14 cellular contexts compared by ENCODE assay signal in the genomic region with DNA sequence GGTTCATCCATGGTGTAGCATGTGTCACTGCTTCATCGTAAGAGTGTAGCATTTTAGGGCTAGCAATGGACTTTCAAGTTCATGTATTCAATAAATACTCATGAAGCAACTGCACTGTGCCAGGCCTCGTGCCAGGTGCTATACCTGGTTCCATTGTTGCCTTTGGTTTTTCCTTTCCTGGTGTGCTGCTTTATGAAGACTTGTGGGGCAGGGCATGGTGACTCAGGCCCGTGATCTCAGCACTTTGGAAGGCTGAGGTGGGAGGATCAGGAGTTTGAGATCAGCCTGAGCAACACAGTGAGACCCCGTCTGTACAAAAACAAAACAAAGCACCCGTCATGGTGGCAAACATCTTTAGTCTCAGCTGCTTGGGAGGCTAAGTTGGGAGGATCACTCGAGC. TPM values are rescaled to one million over a fixed set of nuclear protein-coding genes. Genes with fewer than 3 reads are reported as not detected.
A peak's percentile ranks its signal among the peaks of the same experiment; 100 is the strongest.
DNase-seq lines count a peak whose midpoint lies in the region; ATAC-seq and TF ChIP-seq lines count a peak whose summit lies in the region.
"Had no signal": no experiment of that assay in that cellular context is flagged by ENCODE, and none has a peak within 500 bp of the region (broad histone marks: within the 10 kb centered on the region; RNA-seq: fewer than 3 reads in every experiment).

No MANE protein-coding gene starts in this region.

- H2AK5ac ChIP-seq in H9 (ENCODE audit: insufficient read length, low read length), result no peak overlapping the region

- no peak overlapping the region for H2BK120ac ChIP-seq in H9 (ENCODE audit: low read depth, low read length, poor library complexity, severe bottlenecking)

- H2BK20ac ChIP-seq in H9 (ENCODE audit: low read depth, low read length, poor library complexity, severe bottlenecking), result no peak overlapping the region

- peaks cover 8 to 15% of the 10 kb centered on the region in 2 donors for H3K27me3 Mint-ChIP-seq in stimulated activated naive B cell treated with anti-CD40 and anti-IgM and Interleukin-4, amounts not matched to agents 10 μg/mL and 1 μg/mL and 100 μg/mL, for 72 hours
- peaks cover 2% of the 10 kb centered on the region; the same call in 1 of the 2 replicates for H3K27me3 Mint-ChIP-seq in H9 (ENCODE audit: low read depth)
- H3K27me3 Mint-ChIP-seq: activated CD8-positive, alpha-beta T cell treated with anti-CD3 and anti-CD28 coated beads for 36 hours had no signal

- H3K14ac ChIP-seq in H9 (ENCODE audit: insufficient read depth, low read length), result no peak overlapping the region

- DNase-seq in AG10803 (ENCODE audit: low read depth) (peak; percentile 34), LHCN-M2 (ENCODE audit: low read depth) (peak; percentile 65), brain microvascular endothelial cell (peak; percentile 74), iris pigment epithelial cell (ENCODE audit: low read depth) (peak; percentile 84), H9 (no peak), NCI-H1436 treated with DMSO at 0.1 percent for 48 hours (lab: John Stamatoyannopoulos, UW) (no peak)
- no peak for DNase-seq in stimulated activated effector memory CD8-positive, alpha-beta T cell treated with anti-CD3 and anti-CD28 coated beads, Interleukin-12 subunit alpha, Interleukin-12 subunit beta, amount 100 ng/mL, for 72 hours (ENCODE audit: low spot score in 2 of 2)
- DNase-seq in stimulated activated naive B cell treated with anti-CD40 and anti-IgM and Interleukin-4, amounts not matched to agents 10 μg/mL and 1 μg/mL and 100 μg/mL, for 72 hours, result no peak
- DNase-seq: activated CD8-positive, alpha-beta T cell treated with anti-CD3 and anti-CD28 coated beads for 36 hours; activated effector memory CD4-positive, alpha-beta T cell treated with anti-CD3 and anti-CD28 coated beads, Interleukin-2, amount 50 U/mL, for 16 hours; anterior cingulate cortex; NK-92 treated with Interleukin-12 subunit alpha and Interleukin-12 subunit beta, amount 100 ng/mL, for 24 hours had no signal

- in situ Hi-C loops in brain microvascular endothelial cell (cut with HindIII; ENCODE audit: low pct_ligation_motif_present, low sequenced_read_pairs), result no loop called here

- H3K27ac Mint-ChIP-seq in stimulated activated effector memory CD8-positive, alpha-beta T cell treated with anti-CD3 and anti-CD28 coated beads, Interleukin-12 subunit alpha, Interleukin-12 subunit beta, amount 100 ng/mL, for 72 hours, result no peak overlapping the region
- no peak overlapping the region for H3K27ac Mint-ChIP-seq in stimulated activated naive B cell treated with anti-CD40 and anti-IgM and Interleukin-4, amounts not matched to agents 10 μg/mL and 1 μg/mL and 100 μg/mL, for 72 hours
- no peak overlapping the region for H3K27ac Mint-ChIP-seq in H9
- H3K27ac Mint-ChIP-seq: activated CD8-positive, alpha-beta T cell treated with anti-CD3 and anti-CD28 coated beads for 36 hours had no signal

- no peaks in the 10 kb centered on the region for H3K79me2 ChIP-seq in H9 (ENCODE audit: insufficient read depth, low read length)

- no peak overlapping the region for H2AFZ ChIP-seq in H9 (ENCODE audit: low read length)

- H3K4me2 ChIP-seq in H9 (ENCODE audit: insufficient read depth, insufficient read length, low read length), result no peak overlapping the region

- TF ChIP-seq CTCF in AG10803 (conservative IDR thresholded peaks at IDR 0.05; ENCODE audit: low read length), result no peak
- no peak for TF ChIP-seq CTCF in brain microvascular endothelial cell (IDR thresholded peaks at IDR 0.05; ENCODE audit: low read depth, low read length, missing control alignments)
- no peak for TF ChIP-seq CTCF in H9 (conservative IDR thresholded peaks at IDR 0.05)

- H3K23ac ChIP-seq in H9 (ENCODE audit: insufficient read length, low read depth, low read length), result no peak overlapping the region

- no peak overlapping the region for H3K18ac ChIP-seq in H9 (ENCODE audit: insufficient read length, low read depth, low read length)

- WGBS in H9 (ENCODE audit: extremely low coverage, insufficient read length, low lambda C conversion rate), result no CpG with 5 or more reads among the region's 6 CpGs

- H3K36me3 ChIP-seq in brain microvascular endothelial cell (replicated peaks), result no peaks in the 10 kb centered on the region
- H3K36me3 ChIP-seq: gastroesophageal sphincter had no signal

- no peak overlapping the region for H3K4ac ChIP-seq in H9 (ENCODE audit: low read depth, low read length)

- no peak overlapping the region for H4K91ac ChIP-seq in H9 (ENCODE audit: insufficient read length, low read depth, low read length)

- H3K4me1 ChIP-seq in H9 (ENCODE audit: insufficient read depth, low read length), result no peaks in the 10 kb centered on the region
- H3K4me1 ChIP-seq: gastroesophageal sphincter had no signal

- H3K9ac ChIP-seq in H9 (ENCODE audit: extremely low read depth, insufficient read length, low read length), result no peak overlapping the region

- no peak overlapping the region for H2BK12ac ChIP-seq in H9 (ENCODE audit: insufficient read length, low read depth, low read length)

- H3K4me3 ChIP-seq in AG10803 (ENCODE audit: low read length) (no peak overlapping the region), brain microvascular endothelial cell (ENCODE audit: low read depth, low read length) (no peak overlapping the region)
- H3K4me3 ChIP-seq: gastroesophageal sphincter had no signal

- H3K4me3 Mint-ChIP-seq in stimulated activated effector memory CD8-positive, alpha-beta T cell treated with anti-CD3 and anti-CD28 coated beads, Interleukin-12 subunit alpha, Interleukin-12 subunit beta, amount 100 ng/mL, for 72 hours, result no peak overlapping the region
- H3K4me3 Mint-ChIP-seq in stimulated activated naive B cell treated with anti-CD40 and anti-IgM and Interleukin-4, amounts not matched to agents 10 μg/mL and 1 μg/mL and 100 μg/mL, for 72 hours, result no peak overlapping the region
- no peak overlapping the region for H3K4me3 Mint-ChIP-seq in H9
- H3K4me3 Mint-ChIP-seq: activated CD8-positive, alpha-beta T cell treated with anti-CD3 and anti-CD28 coated beads for 36 hours had no signal

- H4K20me1 ChIP-seq in H9 (ENCODE audit: control insufficient read depth, insufficient read depth, insufficient read length), result no peaks in the 10 kb centered on the region

- no peaks in the 10 kb centered on the region for H3K79me1 ChIP-seq in H9 (ENCODE audit: insufficient read depth, low read depth, low read length, poor library complexity, severe bottlenecking)

- no peak overlapping the region for H4K8ac ChIP-seq in H9 (replicated peaks; ENCODE audit: insufficient read length, low read depth, low read length)

- no peak overlapping the region for H4K5ac ChIP-seq in H9 (ENCODE audit: insufficient read length, low read depth, low read length)

- H3K23me2 ChIP-seq in H9 (ENCODE audit: insufficient read length, low read depth, low read length, poor library complexity, severe bottlenecking), result no peaks in the 10 kb centered on the region

- peaks cover 6% of the 10 kb centered on the region for H3K4me1 Mint-ChIP-seq in stimulated activated effector memory CD8-positive, alpha-beta T cell treated with anti-CD3 and anti-CD28 coated beads, Interleukin-12 subunit alpha, Interleukin-12 subunit beta, amount 100 ng/mL, for 72 hours
- no peaks in the 10 kb centered on the region for H3K4me1 Mint-ChIP-seq in stimulated activated naive B cell treated with anti-CD40 and anti-IgM and Interleukin-4, amounts not matched to agents 10 μg/mL and 1 μg/mL and 100 μg/mL, for 72 hours
- H3K4me1 Mint-ChIP-seq in H9, result no peaks in the 10 kb centered on the region; a peak in 1 of 4 replicates

- no peaks in the 10 kb centered on the region for H3K27me3 ChIP-seq in brain microvascular endothelial cell (replicated peaks)
- H3K27me3 ChIP-seq in H9 (ENCODE audit: insufficient read depth, low read length), result no peaks in the 10 kb centered on the region
- H3K27me3 ChIP-seq: gastroesophageal sphincter had no signal

- H3T11ph ChIP-seq in H9 (ENCODE audit: low read length), result no peak overlapping the region

- H3K36me3 Mint-ChIP-seq in stimulated activated effector memory CD8-positive, alpha-beta T cell treated with anti-CD3 and anti-CD28 coated beads, Interleukin-12 subunit alpha, Interleukin-12 subunit beta, amount 100 ng/mL, for 72 hours, result no peaks in the 10 kb centered on the region
- H3K36me3 Mint-ChIP-seq in stimulated activated naive B cell treated with anti-CD40 and anti-IgM and Interleukin-4, amounts not matched to agents 10 μg/mL and 1 μg/mL and 100 μg/mL, for 72 hours, result no peaks in the 10 kb centered on the region
- H3K36me3 Mint-ChIP-seq in H9 (ENCODE audit: insufficient read depth in 1 of 3, low read depth in 3 of 3), result no peaks in the 10 kb centered on the region; a peak in 1 of 7 replicates

- no peak for ATAC-seq in stimulated activated effector memory CD8-positive, alpha-beta T cell treated with anti-CD3 and anti-CD28 coated beads, Interleukin-12 subunit alpha, Interleukin-12 subunit beta, amount 100 ng/mL, for 72 hours
- ATAC-seq in stimulated activated naive B cell treated with anti-CD40 and anti-IgM and Interleukin-4, amounts not matched to agents 10 μg/mL and 1 μg/mL and 100 μg/mL, for 72 hours (replicated peaks), result no peak
- ATAC-seq: activated CD8-positive, alpha-beta T cell treated with anti-CD3 and anti-CD28 coated beads for 36 hours; gastroesophageal sphincter had no signal

- H3K9me3 ChIP-seq in H9 (ENCODE audit: control insufficient read depth, low read depth, low read length), result no peaks in the 10 kb centered on the region
- H3K9me3 ChIP-seq: gastroesophageal sphincter had no signal

- peak overlapping the region; percentile 18 for H3K27ac ChIP-seq in brain microvascular endothelial cell
- no peak overlapping the region for H3K27ac ChIP-seq in H9 (ENCODE audit: insufficient read length, low read depth, low read length)
- H3K27ac ChIP-seq: gastroesophageal sphincter had no signal

- no peak overlapping the region for H3K56ac ChIP-seq in H9 (ENCODE audit: insufficient read length, low read depth, low read length)

- no peak overlapping the region for H2BK15ac ChIP-seq in H9 (ENCODE audit: low read depth, low read length)

- H3K9me3 Mint-ChIP-seq in stimulated activated effector memory CD8-positive, alpha-beta T cell treated with anti-CD3 and anti-CD28 coated beads, Interleukin-12 subunit alpha, Interleukin-12 subunit beta, amount 100 ng/mL, for 72 hours, result no peaks in the 10 kb centered on the region
- peaks cover 0 to 2% of the 10 kb centered on the region in 2 donors for H3K9me3 Mint-ChIP-seq in stimulated activated naive B cell treated with anti-CD40 and anti-IgM and Interleukin-4, amounts not matched to agents 10 μg/mL and 1 μg/mL and 100 μg/mL, for 72 hours
- peaks cover 0 to 8% of the 10 kb centered on the region in 2 experiments; a peak in 2 of 5 replicates for H3K9me3 Mint-ChIP-seq in H9
- H3K9me3 Mint-ChIP-seq: activated CD8-positive, alpha-beta T cell treated with anti-CD3 and anti-CD28 coated beads for 36 hours had no signal

- H2BK5ac ChIP-seq in H9 (ENCODE audit: insufficient read length, low read length), result no peak overlapping the region

RNA-seq across cellular contexts. Expression of a gene that starts 2.2 kb away (rescaled TPM):
- total RNA-seq in LHCN-M2 (2014; rRNA removed), result 90.5 and 118 TPM in 2 replicates
- polyA plus RNA-seq in LHCN-M2 (2012), result 238 TPM
- not detected in 2 replicates for total RNA-seq in H9 (2021)
- total RNA-seq: activated CD8-positive, alpha-beta T cell treated with anti-CD3 and anti-CD28 coated beads for 36 hours had no signal

RNA-seq across cellular contexts. Expression of a gene that starts 24.1 kb away (rescaled TPM):
- total RNA-seq in LHCN-M2 (2014; rRNA removed) (not detected in 2 replicates), H9 (2021) (0.29 TPM in 1 of 2 replicates, not detected in the other)
- not detected for polyA plus RNA-seq in LHCN-M2 (2012)
- total RNA-seq: activated CD8-positive, alpha-beta T cell treated with anti-CD3 and anti-CD28 coated beads for 36 hours; gastroesophageal sphincter had no signal

RNA-seq across cellular contexts. Expression of a gene that starts 53.9 kb away (rescaled TPM):
- total RNA-seq in LHCN-M2 (2014; rRNA removed) (0.06 TPM in 1 of 2 replicates, not detected in the other), H9 (2021) (not detected in 2 replicates)
- 1.4 TPM for polyA plus RNA-seq in LHCN-M2 (2012)
- total RNA-seq: gastroesophageal sphincter, mesenteric fat pad had no signal

Comparison
In these comparisons a context has a peak if more than half of its experiments do, and no peak if none do; other contexts are left out.
1. DNase-seq: peak in AG10803 (single experiment), LHCN-M2 (single experiment), brain microvascular endothelial cell (single experiment) and iris pigment epithelial cell (single experiment); none in stimulated activated effector memory CD8-positive, alpha-beta T cell treated with anti-CD3 and anti-CD28 coated beads, Interleukin-12 subunit alpha, Interleukin-12 subunit beta, amount 100 ng/mL, for 72 hours (0 of 2), stimulated activated naive B cell treated with anti-CD40 and anti-IgM and Interleukin-4, amounts not matched to agents 10 μg/mL and 1 μg/mL and 100 μg/mL, for 72 hours (single experiment), H9 (single experiment) and NCI-H1436 treated with DMSO at 0.1 percent for 48 hours (single experiment).
2. RNA of a gene that starts 2.2 kb away (total RNA-seq): 90.5 to 118 TPM in LHCN-M2; not detected in H9; every median in the first group is over 10 times any median in the second.